In genomic region chr7:22204312-22204711, GRCh38 we compare ENCODE assay signal across 16 cellular contexts.
"Had no signal": no experiment of that assay in that cellular context is flagged by ENCODE, and none has a peak within 500 bp of the region (broad histone marks: within the 10 kb centered on the region; RNA-seq: fewer than 3 reads in every experiment).

No MANE protein-coding gene starts in this region.

- H3K4me1 Mint-ChIP-seq: activated CD4-positive, alpha-beta T cell treated with anti-CD3 and anti-CD28 coated beads, Interleukin-2, amount 10 ng/mL, durations not matched to agents 24 days and 14 days; activated T-helper 17 cell treated with anti-CD3 and anti-CD28 coated beads, Interleukin-2, amount 50 U/mL, for 72 hours; T-helper 17 cell had no signal

- H3K4me3 ChIP-seq: lung, transverse colon had no signal

- H3K27ac ChIP-seq: transverse colon had no signal

- H3K36me3 ChIP-seq: transverse colon had no signal

- H3K9me3 Mint-ChIP-seq: activated CD4-positive, alpha-beta T cell treated with anti-CD3 and anti-CD28 coated beads, Interleukin-2, amount 10 ng/mL, durations not matched to agents 24 days and 14 days; activated naive CD4-positive, alpha-beta T cell treated with anti-CD3 and anti-CD28 coated beads for 36 hours; activated T-helper 17 cell treated with anti-CD3 and anti-CD28 coated beads, Interleukin-2, amount 50 U/mL, for 72 hours; naive B cell had no signal

- H3K36me3 Mint-ChIP-seq: naive B cell had no signal

- DNase-seq: activated CD4-positive, alpha-beta T cell treated with anti-CD3 and anti-CD28 coated beads, Interleukin-2, amount 10 ng/mL, durations not matched to agents 24 days and 14 days; activated CD4-positive, CD25-positive, alpha-beta regulatory T cell; activated CD8-positive, alpha-beta memory T cell treated with anti-CD3 and anti-CD28 coated beads for 24 hours; activated naive CD4-positive, alpha-beta T cell treated with anti-CD3 and anti-CD28 coated beads for 36 hours; foreskin fibroblast; hippocampal formation; kidney; naive B cell; stimulated activated CD4-positive, alpha-beta T cell treated with anti-CD3 and anti-CD28 coated beads, Interleukin-15, amount 100 ng/mL, for 24 hours; stimulated activated CD4-positive, alpha-beta T cell treated with anti-CD3 and anti-CD28 coated beads, Interleukin-4, amount 100 ng/mL, for 24 hours; stimulated activated naive CD4-positive, alpha-beta T cell; T-helper 17 cell; transverse colon had no signal

- H3K27me3 ChIP-seq: transverse colon had no signal

- H3K27me3 Mint-ChIP-seq: activated T-helper 17 cell treated with anti-CD3 and anti-CD28 coated beads, Interleukin-2, amount 50 U/mL, for 72 hours; naive B cell had no signal

- H3K27ac Mint-ChIP-seq: activated CD4-positive, alpha-beta T cell treated with anti-CD3 and anti-CD28 coated beads, Interleukin-2, amount 10 ng/mL, durations not matched to agents 24 days and 14 days; activated naive CD4-positive, alpha-beta T cell treated with anti-CD3 and anti-CD28 coated beads for 36 hours; activated T-helper 17 cell treated with anti-CD3 and anti-CD28 coated beads, Interleukin-2, amount 50 U/mL, for 72 hours; T-helper 17 cell had no signal

- H3K9me3 ChIP-seq: transverse colon had no signal

- ATAC-seq: activated T-helper 17 cell treated with anti-CD3 and anti-CD28 coated beads, Interleukin-2, amount 50 U/mL, for 72 hours; esophagus mucosa; T-helper 17 cell had no signal

- H3K4me3 Mint-ChIP-seq: activated CD4-positive, alpha-beta T cell treated with anti-CD3 and anti-CD28 coated beads, Interleukin-2, amount 10 ng/mL, durations not matched to agents 24 days and 14 days; activated naive CD4-positive, alpha-beta T cell treated with anti-CD3 and anti-CD28 coated beads for 36 hours; activated T-helper 17 cell treated with anti-CD3 and anti-CD28 coated beads, Interleukin-2, amount 50 U/mL, for 72 hours; naive B cell; T-helper 17 cell had no signal
